In the genomic region with DNA sequence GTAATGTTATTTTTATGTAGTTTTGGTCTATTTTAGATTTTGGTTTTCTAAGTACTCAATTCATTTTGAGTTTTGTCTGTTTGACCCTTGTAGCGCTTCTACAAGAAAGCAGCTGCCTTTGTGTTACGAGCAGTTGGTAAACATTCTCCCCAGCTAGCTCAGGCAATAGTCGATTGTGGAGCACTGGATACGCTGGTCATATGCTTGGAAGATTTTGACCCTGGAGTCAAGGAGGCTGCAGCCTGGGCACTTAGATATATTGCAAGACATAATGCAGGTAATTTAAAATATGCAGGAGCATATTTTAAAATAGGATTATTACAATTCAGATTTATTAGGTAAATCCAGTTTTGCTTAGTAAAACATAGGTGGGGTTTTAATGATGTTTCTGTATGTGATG, we compare ENCODE assay signal across 38 cellular contexts. TPM values are rescaled to one million over a fixed set of nuclear protein-coding genes. Genes with fewer than 3 reads are reported as not detected.
"Had no signal": no experiment of that assay in that cellular context is flagged by ENCODE, and none has a peak within 500 bp of the region (broad histone marks: within the 10 kb centered on the region; RNA-seq: fewer than 3 reads in every experiment).

No MANE protein-coding gene starts in this region.

- H3K4me1 ChIP-seq: ascending aorta, breast epithelium, esophagus muscularis mucosa, gastroesophageal sphincter had no signal

- ATAC-seq: activated CD4-positive, CD25-positive, alpha-beta regulatory T cell treated with anti-CD3 and anti-CD28 coated beads, Interleukin-2, amount 50 U/mL, for 24 hours; activated CD8-positive, alpha-beta T cell treated with anti-CD3 and anti-CD28 coated beads for 36 hours; activated naive CD4-positive, alpha-beta T cell treated with anti-CD3 and anti-CD28 coated beads, Interleukin-2, amount 50 U/mL, for 72 hours; gastroesophageal sphincter; heart right ventricle; T-helper 17 cell had no signal

- DNase-seq: activated B cell treated with CpG ODN at 0.5 μM for 24 hours; activated CD4-positive, alpha-beta T cell treated with anti-CD3 and anti-CD28 coated beads for 48 hours; activated CD4-positive, alpha-beta T cell treated with anti-CD3 and anti-CD28 coated beads, Interleukin-2, amount 50 U/mL, for 1 hour; activated CD4-positive, alpha-beta T cell treated with anti-CD3 and anti-CD28 coated beads, Interleukin-2, amount 50 U/mL, for 48 hours; activated CD8-positive, alpha-beta memory T cell treated with anti-CD3 and anti-CD28 coated beads for 24 hours; activated CD8-positive, alpha-beta memory T cell treated with anti-CD3 and anti-CD28 coated beads, Interleukin-2, amount 50 U/mL, for 4 hours; activated CD8-positive, alpha-beta T cell treated with anti-CD3 and anti-CD28 coated beads for 36 hours; activated gamma-delta T cell; activated naive CD4-positive, alpha-beta T cell; activated naive CD4-positive, alpha-beta T cell treated with anti-CD3 and anti-CD28 coated beads, Interleukin-2, amount 10 ng/mL, durations not matched to agents 7 days and 5 days; activated naive CD8-positive, alpha-beta T cell treated with anti-CD3 and anti-CD28 coated beads, Interleukin-2, amount 10 ng/mL, durations not matched to agents 7 days and 5 days; activated T-cell treated with anti-CD3 and anti-CD28 coated beads for 4 hours; activated T-cell treated with anti-CD3 and anti-CD28 coated beads, Interleukin-2, amount 50 U/mL, for 24 hours; activated T-cell treated with anti-CD3 and anti-CD28 coated beads, Interleukin-2, amount 50 U/mL, for 72 hours; central memory CD4-positive, alpha-beta T cell; dorsolateral prefrontal cortex; effector memory CD4-positive, alpha-beta T cell; endodermal cell; erythroblast; foreskin melanocyte; heart right ventricle; T-helper 1 cell; T-helper 17 cell; T1000; WERI-Rb-1 had no signal

- H3K27ac Mint-ChIP-seq: activated B cell treated with CpG ODN at 0.5 μM for 24 hours; activated naive CD4-positive, alpha-beta T cell treated with anti-CD3 and anti-CD28 coated beads, Interleukin-2, amount 10 ng/mL, durations not matched to agents 7 days and 5 days; activated naive CD4-positive, alpha-beta T cell treated with anti-CD3 and anti-CD28 coated beads, Interleukin-2, amount 50 U/mL, for 72 hours; brain; dendritic cell treated with granulocyte-macrophage colony-stimulating factor and Interleukin-4, amounts not matched to agents 40 ng/mL and 50 ng/mL, for 4 days; endodermal cell; T-helper 17 cell had no signal

- H3K27me3 ChIP-seq: ascending aorta, breast epithelium, cardiac muscle cell had no signal

- H3K9me3 ChIP-seq: ascending aorta, breast epithelium, esophagus muscularis mucosa, gastroesophageal sphincter, heart right ventricle had no signal

- H3K4me3 Mint-ChIP-seq: activated B cell treated with CpG ODN at 0.5 μM for 24 hours; activated CD8-positive, alpha-beta T cell treated with anti-CD3 and anti-CD28 coated beads for 36 hours; activated naive CD4-positive, alpha-beta T cell treated with anti-CD3 and anti-CD28 coated beads, Interleukin-2, amount 10 ng/mL, durations not matched to agents 7 days and 5 days; activated T-cell treated with anti-CD3 and anti-CD28 coated beads, Interleukin-2, amount 50 U/mL, for 24 hours; activated T-cell treated with anti-CD3 and anti-CD28 coated beads, Interleukin-2, amount 50 U/mL, for 72 hours; brain; dendritic cell treated with granulocyte-macrophage colony-stimulating factor and Interleukin-4, amounts not matched to agents 40 ng/mL and 50 ng/mL, for 4 days; endodermal cell; T-helper 17 cell had no signal

- H3K36me3 Mint-ChIP-seq: activated naive CD4-positive, alpha-beta T cell treated with anti-CD3 and anti-CD28 coated beads, Interleukin-2, amount 10 ng/mL, durations not matched to agents 7 days and 5 days; activated naive CD4-positive, alpha-beta T cell treated with anti-CD3 and anti-CD28 coated beads, Interleukin-2, amount 50 U/mL, for 72 hours; brain had no signal

- H3K27me3 Mint-ChIP-seq: activated B cell treated with CpG ODN at 0.5 μM for 24 hours; activated T-cell treated with anti-CD3 and anti-CD28 coated beads, Interleukin-2, amount 50 U/mL, for 24 hours had no signal

- H3K4me1 Mint-ChIP-seq: endodermal cell, T-helper 17 cell had no signal

- H3K4me3 ChIP-seq: ascending aorta, breast epithelium, cardiac muscle cell, coronary artery, dorsolateral prefrontal cortex, esophagus muscularis mucosa, gastroesophageal sphincter, heart right ventricle had no signal

- H3K36me3 ChIP-seq: ascending aorta, breast epithelium, cardiac muscle cell, esophagus muscularis mucosa, gastroesophageal sphincter, heart right ventricle, WERI-Rb-1 had no signal

- H3K27ac ChIP-seq: ascending aorta, breast epithelium, cardiac muscle cell, coronary artery, dorsolateral prefrontal cortex, esophagus muscularis mucosa, gastroesophageal sphincter, heart right ventricle, WERI-Rb-1 had no signal

- H3K9me3 Mint-ChIP-seq: activated B cell treated with CpG ODN at 0.5 μM for 24 hours; activated CD8-positive, alpha-beta T cell treated with anti-CD3 and anti-CD28 coated beads for 36 hours; activated naive CD4-positive, alpha-beta T cell treated with anti-CD3 and anti-CD28 coated beads, Interleukin-2, amount 10 ng/mL, durations not matched to agents 7 days and 5 days; activated naive CD4-positive, alpha-beta T cell treated with anti-CD3 and anti-CD28 coated beads, Interleukin-2, amount 50 U/mL, for 72 hours; activated naive CD8-positive, alpha-beta T cell treated with anti-CD3 and anti-CD28 coated beads, Interleukin-2, amount 10 ng/mL, durations not matched to agents 7 days and 5 days; activated T-cell treated with anti-CD3 and anti-CD28 coated beads, Interleukin-2, amount 50 U/mL, for 24 hours; activated T-cell treated with anti-CD3 and anti-CD28 coated beads, Interleukin-2, amount 50 U/mL, for 72 hours; brain; dendritic cell treated with granulocyte-macrophage colony-stimulating factor and Interleukin-4, amounts not matched to agents 40 ng/mL and 50 ng/mL, for 4 days; endodermal cell had no signal

RNA-seq across cellular contexts. Expression of a gene that starts 23.1 kb away (rescaled TPM):
- total RNA-seq: activated CD8-positive, alpha-beta T cell treated with anti-CD3 and anti-CD28 coated beads for 36 hours; ascending aorta; cardiac muscle cell; fibroblast of lung; fibroblast of villous mesenchyme; gastroesophageal sphincter; glomerular endothelial cell; heart right ventricle; T-helper 17 cell had no signal
- polyA plus RNA-seq: cardiac muscle cell, fibroblast of lung had no signal
